In the genomic region with DNA sequence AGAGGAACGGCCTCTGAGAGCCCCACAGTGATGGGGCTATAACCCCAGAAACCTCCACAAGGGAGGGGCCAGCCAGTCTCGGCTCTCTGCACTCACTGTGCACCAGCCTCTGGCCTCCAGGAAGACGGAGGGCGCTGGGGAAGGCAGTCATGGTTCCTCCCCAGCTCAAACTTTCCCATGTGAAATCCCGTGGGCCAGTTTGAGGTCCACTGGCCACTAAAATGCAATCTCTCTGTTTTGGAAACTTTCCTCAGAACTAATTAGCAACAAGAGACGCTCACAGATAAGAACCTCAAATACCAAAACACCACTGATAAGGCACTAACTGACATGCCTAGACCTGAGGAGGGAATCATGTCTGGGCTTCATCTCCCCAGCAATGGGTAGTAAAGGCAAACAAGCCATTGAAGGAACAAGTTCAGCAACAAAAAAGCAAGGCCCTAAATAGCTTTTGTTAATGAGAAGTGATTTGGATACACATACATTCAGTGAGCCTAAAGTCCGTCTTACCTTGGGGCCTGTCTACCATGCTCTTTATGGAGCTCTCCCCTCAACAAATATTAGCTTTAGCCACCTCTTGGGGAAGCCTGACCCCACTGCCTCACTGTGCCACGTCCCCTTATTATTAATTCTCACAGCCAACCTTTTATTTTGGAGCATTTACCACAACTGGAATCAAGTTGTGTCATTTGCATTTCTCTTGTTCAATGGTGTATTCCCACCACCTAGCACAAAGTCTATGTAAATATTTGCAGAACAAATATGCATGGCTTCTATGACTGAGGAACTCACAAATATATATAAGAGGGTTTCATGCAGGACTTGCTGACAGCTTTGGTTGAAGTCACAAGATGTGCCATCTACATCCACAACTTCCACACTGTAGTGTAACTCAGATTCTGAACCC, we compare ENCODE assay signal across 13 cellular contexts. TPM values are rescaled to one million over a fixed set of nuclear protein-coding genes. Genes with fewer than 3 reads are reported as not detected.
DNase-seq lines count a peak whose midpoint lies in the region; ATAC-seq, FAIRE-seq and TF ChIP-seq lines count a peak whose summit lies in the region.
"Had no signal": no experiment of that assay in that cellular context is flagged by ENCODE, and none has a peak within 500 bp of the region (broad histone marks: within the 10 kb centered on the region; RNA-seq: fewer than 3 reads in every experiment).

No MANE protein-coding gene starts in this region.

- 2% methylated on average over 5 of the region's 8 CpGs for WGBS in HepG2 (ENCODE audit: low lambda C conversion rate)

- DNase-seq in DMS 273 (lab: John Stamatoyannopoulos, UW; ENCODE audit: unreplicated experiment) = peak; percentile 61
- peak; percentile 30 for DNase-seq in OCI-M1 (lab: John Stamatoyannopoulos, UW)
- DNase-seq in HepG2 (ENCODE audit: low spot score) = peak; percentile 95
- DNase-seq in posterior cingulate gyrus = no peak
- DNase-seq in NOMO-1 treated with DMSO at 0.1 percent for 48 hours (lab: John Stamatoyannopoulos, UW; ENCODE audit: unreplicated experiment) = no peak
- no peak for DNase-seq in coronary artery (ENCODE audit: low spot score)
- DNase-seq: CD4-positive, alpha-beta memory T cell; H9; NCI-H2107; T-helper 17 cell had no signal

- no peaks in the 10 kb centered on the region for H4K20me1 ChIP-seq in HepG2 (ENCODE audit: insufficient read depth, low read length)

- ATAC-seq in GM21515 (IDR thresholded peaks at IDR 0.05; ENCODE audit: unreplicated experiment) (peak; percentile 74), HepG2 (peak; percentile 79), HG02973 (IDR thresholded peaks at IDR 0.05; ENCODE audit: unreplicated experiment) (no peak)
- ATAC-seq: T-helper 17 cell had no signal

- TF ChIP-seq POLR2A in HepG2 (IDR thresholded peaks at IDR 0.05; ENCODE audit: insufficient read depth in 1 of 2, low read depth in 2 of 2, low read length in 2 of 2) = peak; percentile 41 to 54; a peak in 2 of 4 replicates

- intact Hi-C loops in HepG2 (cut with micrococcal nuclease; ENCODE audit: unreplicated experiment) = loop anchor here (1.0 kb wide), 1 partner anchor 13 kb away; no protein-coding TSS in a partner anchor
- intact Hi-C loops in posterior cingulate gyrus (cut with DNase I) = no loop called here

- peak; percentile 88 for FAIRE-seq in HepG2 (lab: Jason Lieb, UNC)
- FAIRE-seq: RCC 7860 had no signal

- H3K27ac ChIP-seq in HepG2 (ENCODE audit: extremely low read length, insufficient read depth, low read length) (peak overlapping the region; percentile 96), coronary artery (no peak overlapping the region)

- no peaks in the 10 kb centered on the region for H3K79me2 ChIP-seq in HepG2 (ENCODE audit: insufficient read depth, low read length)

- H3K4me2 ChIP-seq in HepG2 (ENCODE audit: low read depth, low read length) = peak overlapping the region; percentile 92

- peaks cover 83% of the 10 kb centered on the region for H3K4me1 ChIP-seq in HepG2 (ENCODE audit: insufficient read depth, low read length)

- peak; percentile 19; the same call in 1 of the 2 replicates for TF ChIP-seq CTCF in HepG2 (CRISPR knock-in tag; IDR thresholded peaks at IDR 0.05)
- no peak for TF ChIP-seq CTCF in coronary artery (IDR thresholded peaks at IDR 0.05)

- CTCF ChIA-PET in HepG2 (lab: Yijun Ruan, JAX; ENCODE audit: low intra/inter-chr PET ratio, low total read pairs) = interaction anchor here (0.6 kb wide), 1 partner anchor 466 kb away, joined by 3 read pairs; no protein-coding TSS in a partner anchor

- no peak for TF ChIP-seq RAD21 in HepG2 (CRISPR knock-in tag; IDR thresholded peaks at IDR 0.05)

- POLR2A ChIA-PET in HepG2 (lab: Yijun Ruan, JAX) = interaction anchor here (0.6 to 4.9 kb wide), 12 partner anchors 10 to 420 kb away, joined by 3 to 128 read pairs (median 6); no protein-coding TSS in a partner anchor

- BruUV-seq in HepG2 (replicated peaks; lab: Mats Ljungman, UMichigan) = TSS peak; percentile 62

- no peaks in the 10 kb centered on the region for H3K9me3 ChIP-seq in HepG2 (ENCODE audit: low read length)

- TF ChIP-seq EP300 in HepG2 (IDR thresholded peaks at IDR 0.05; ENCODE audit: low read depth in 2 of 2, low read length in 2 of 2) (peak in 1 of 2 experiments; percentile 86; a peak in 2 of 4 replicates), HepG2 (CRISPR knock-in tag; IDR thresholded peaks at IDR 0.05; ENCODE audit: borderline replicate concordance) (0 out of 2 replicates have a peak, but pooled peaks have one; percentile 25)

- in situ Hi-C loops in HepG2 (cut with HindIII; ENCODE audit: extremely low pct_ligation_motif_present, low pct_unique_long_range_greater_than_20kb) = no loop called here

- peak overlapping the region; percentile 78 for H3K9ac ChIP-seq in HepG2 (ENCODE audit: insufficient read depth, low read depth, low read length)

- H3K4me3 ChIP-seq in HepG2 (replicated peaks in 1 of 3; ENCODE audit: insufficient read depth in 1 of 3, low read depth in 2 of 3, low read length in 3 of 3) (peak overlapping the region; percentile 24 to 60 (median 24); a peak in 4 of 6 replicates), coronary artery (no peak overlapping the region)

- no peaks in the 10 kb centered on the region; a peak in 1 of 5 replicates for H3K36me3 ChIP-seq in HepG2 (replicated peaks in 1 of 2; ENCODE audit: control insufficient read depth in 1 of 2, insufficient read depth in 2 of 2, low read length in 2 of 2)

- H2AFZ ChIP-seq in HepG2 (ENCODE audit: low read length) = no peak overlapping the region

- no peaks in the 10 kb centered on the region for H3K27me3 ChIP-seq in HepG2 (ENCODE audit: control insufficient read depth in 1 of 2, insufficient read depth in 2 of 2, low read length in 2 of 2)

TF ChIP-seq in HepG2, 621 proteins besides CTCF, POLR2A, EP300 and RAD21 (continues in another document):
- no peak for TF ChIP-seq POLR2AphosphoS2 (IDR thresholded peaks at IDR 0.05; ENCODE audit: low read depth, low read length)
- peak; percentile 77; the same call in 1 of the 2 replicates for TF ChIP-seq TBX3 (IDR thresholded peaks at IDR 0.05; ENCODE audit: borderline replicate concordance)
- TF ChIP-seq ONECUT2 (CRISPR knock-in tag; IDR thresholded peaks at IDR 0.05) = no peak
- peak; percentile 43; the same call in 1 of the 2 replicates for TF ChIP-seq POLR2AphosphoS5 (IDR thresholded peaks at IDR 0.05; ENCODE audit: low read depth, low read length)
- TF ChIP-seq PAWR (CRISPR knock-in tag; IDR thresholded peaks at IDR 0.05; ENCODE audit: borderline replicate concordance) = no peak
- TF ChIP-seq, protein P1, sequence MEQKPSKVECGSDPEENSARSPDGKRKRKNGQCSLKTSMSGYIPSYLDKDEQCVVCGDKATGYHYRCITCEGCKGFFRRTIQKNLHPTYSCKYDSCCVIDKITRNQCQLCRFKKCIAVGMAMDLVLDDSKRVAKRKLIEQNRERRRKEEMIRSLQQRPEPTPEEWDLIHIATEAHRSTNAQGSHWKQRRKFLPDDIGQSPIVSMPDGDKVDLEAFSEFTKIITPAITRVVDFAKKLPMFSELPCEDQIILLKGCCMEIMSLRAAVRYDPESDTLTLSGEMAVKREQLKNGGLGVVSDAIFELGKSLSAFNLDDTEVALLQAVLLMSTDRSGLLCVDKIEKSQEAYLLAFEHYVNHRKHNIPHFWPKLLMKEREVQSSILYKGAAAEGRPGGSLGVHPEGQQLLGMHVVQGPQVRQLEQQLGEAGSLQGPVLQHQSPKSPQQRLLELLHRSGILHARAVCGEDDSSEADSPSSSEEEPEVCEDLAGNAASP (CRISPR knock-in tag; IDR thresholded peaks at IDR 0.05; ENCODE audit: borderline replicate concordance) = peak; percentile 7; the same call in 1 of the 2 replicates
- TF ChIP-seq ZNF530 (CRISPR knock-in tag; IDR thresholded peaks at IDR 0.05; ENCODE audit: low read depth) = no peak
- TF ChIP-seq RXRB (CRISPR knock-in tag; IDR thresholded peaks at IDR 0.05; ENCODE audit: borderline replicate concordance) = peak; percentile 61
- 0 out of 2 replicates have a peak, but pooled peaks have one; percentile 31 for TF ChIP-seq ZKSCAN8 (CRISPR knock-in tag; IDR thresholded peaks at IDR 0.05; ENCODE audit: borderline replicate concordance)
- TF ChIP-seq NRL (CRISPR knock-in tag; IDR thresholded peaks at IDR 0.05; ENCODE audit: borderline replicate concordance) = no peak
- 0 out of 2 replicates have a peak, but pooled peaks have one; percentile 18 for TF ChIP-seq MEIS2 (CRISPR knock-in tag; IDR thresholded peaks at IDR 0.05)
- peak; percentile 77 for TF ChIP-seq MEF2D (CRISPR knock-in tag; IDR thresholded peaks at IDR 0.05)

RNA-seq across cellular contexts. Expression of a gene that starts 56.1 kb away (rescaled TPM):
- 63.8 and 71.9 TPM in 2 replicates for total RNA-seq in HepG2 (2016; rRNA removed; fragmentation: Illumina TruSeq; extraction: Trizol)
- total RNA-seq in HepG2 (2016; cell fraction: cytosol; rRNA removed; fragmentation: Illumina TruSeq; extraction: Trizol; ENCODE audit: low read depth) = 27.6 and 30.6 TPM in 2 replicates
- 64.8 and 79.1 TPM in 2 replicates for total RNA-seq in HepG2 (2016; cell fraction: insoluble cytoplasmic fraction; rRNA removed; fragmentation: Illumina TruSeq; extraction: Trizol)
- total RNA-seq in HepG2 (2016; cell fraction: membrane; rRNA removed; fragmentation: Illumina TruSeq; extraction: Trizol) = 27.3 and 28.0 TPM in 2 replicates
- total RNA-seq in HepG2 (2016; cell fraction: nucleus; rRNA removed; fragmentation: Illumina TruSeq; extraction: Trizol) = 27.2 and 28.1 TPM in 2 replicates
- polyA plus RNA-seq in HepG2 (2011; rRNA removed) = 499 and 615 TPM in 2 replicates
- polyA plus RNA-seq in HepG2 (2011; cell fraction: cytosol; rRNA removed) = 393 and 503 TPM in 2 replicates
- polyA plus RNA-seq in HepG2 (2011; cell fraction: nucleus; rRNA removed) = 87.8 and 90.3 TPM in 2 replicates
- 244 and 269 TPM in 2 replicates for polyA plus RNA-seq in HepG2 (2012)
- polyA plus RNA-seq in HepG2 (2016; cell fraction: cytosol; fragmentation: Illumina TruSeq; extraction: Trizol; ENCODE audit: low read depth) = 25.5 and 30.2 TPM in 2 replicates
- polyA plus RNA-seq in HepG2 (2016; cell fraction: insoluble cytoplasmic fraction; fragmentation: Illumina TruSeq; extraction: Trizol; ENCODE audit: low read depth) = 107 and 117 TPM in 2 replicates
- 23.9 and 28.1 TPM in 2 replicates for polyA plus RNA-seq in HepG2 (2016; cell fraction: membrane; fragmentation: Illumina TruSeq; extraction: Trizol; ENCODE audit: low read depth)
- polyA plus RNA-seq in HepG2 (2016; cell fraction: nucleus; fragmentation: Illumina TruSeq; extraction: Trizol; ENCODE audit: insufficient read depth, low read depth) = 59.6 and 62.5 TPM in 2 replicates
- polyA minus RNA-seq in HepG2 (2011; rRNA and poly(A)+ RNA removed; ENCODE audit: low replicate concordance) = 44.3 and 186 TPM in 2 replicates
- 49.7 and 65.5 TPM in 2 replicates for polyA minus RNA-seq in HepG2 (2011; cell fraction: cytosol; rRNA and poly(A)+ RNA removed)
- polyA minus RNA-seq in HepG2 (2011; cell fraction: nucleus; rRNA and poly(A)+ RNA removed) = 62.3 and 93.9 TPM in 2 replicates

Comparison
In these comparisons a context has a peak if more than half of its experiments do, and no peak if none do; other contexts are left out.
1. DNase-seq: peak in DMS 273 (single experiment), OCI-M1 (single experiment) and HepG2 (single experiment); none in posterior cingulate gyrus (0 of 10), NOMO-1 treated with DMSO at 0.1 percent for 48 hours (single experiment) and coronary artery (single experiment).